Comparison of ENCODE assay signal across 13 cellular contexts in genomic region chr5:179357036-179357435, GRCh38. TPM values are rescaled to one million over a fixed set of nuclear protein-coding genes. Genes with fewer than 3 reads are reported as not detected.
"Had no signal": no experiment of that assay in that cellular context is flagged by ENCODE, and none has a peak within 500 bp of the region (broad histone marks: within the 10 kb centered on the region; RNA-seq: fewer than 3 reads in every experiment).

No MANE protein-coding gene starts in this region.

- H3K27ac ChIP-seq: pancreas, thyroid gland had no signal

- H3K9me3 ChIP-seq: gastrocnemius medialis, pancreas, thyroid gland had no signal

- ATAC-seq: esophagus mucosa; left colon; naive thymus-derived CD8-positive, alpha-beta T cell; stimulated activated effector memory CD8-positive, alpha-beta T cell treated with anti-CD3 and anti-CD28 coated beads, Interleukin-12 subunit alpha, Interleukin-12 subunit beta, amount 100 ng/mL, for 72 hours had no signal

- H3K4me3 ChIP-seq: gastrocnemius medialis, heart left ventricle, pancreas, thyroid gland had no signal

- H3K4me1 ChIP-seq: gastrocnemius medialis, pancreas, thyroid gland had no signal

- H3K36me3 ChIP-seq: gastrocnemius medialis, heart left ventricle, pancreas, thyroid gland had no signal

- H3K27me3 ChIP-seq: gastrocnemius medialis, heart left ventricle, pancreas, thyroid gland had no signal

- DNase-seq: activated CD4-positive, alpha-beta T cell treated with anti-CD3 and anti-CD28 coated beads, Interleukin-2, amount 50 U/mL, for 1 hour; activated CD8-positive, alpha-beta memory T cell treated with anti-CD3 and anti-CD28 coated beads for 24 hours; activated gamma-delta T cell treated with Interleukin-2 at 50 U/mL for 16 hours; activated naive CD8-positive, alpha-beta T cell treated with anti-CD3 and anti-CD28 coated beads for 36 hours; cerebellar nuclear complex; heart left ventricle; left colon; naive thymus-derived CD8-positive, alpha-beta T cell; pancreas; thyroid gland had no signal

RNA-seq across cellular contexts. Expression of gene ADAMTS2, which starts 11.8 kb away (rescaled TPM):
- total RNA-seq: activated naive CD8-positive, alpha-beta T cell treated with anti-CD3 and anti-CD28 coated beads for 36 hours; naive thymus-derived CD8-positive, alpha-beta T cell had no signal
